Comparison of ENCODE assay signal across 16 cellular contexts in genomic region chr7:154783281-154783909, GRCh38.
DNase-seq lines count a peak whose midpoint lies in the region; ATAC-seq and TF ChIP-seq lines count a peak whose summit lies in the region.
"Had no signal": no experiment of that assay in that cellular context is flagged by ENCODE, and none has a peak within 500 bp of the region (broad histone marks: within the 10 kb centered on the region; RNA-seq: fewer than 3 reads in every experiment).

No MANE protein-coding gene starts in this region.

- TF ChIP-seq POLR2A in testis (IDR thresholded peaks at IDR 0.05): no peak

- peak; percentile 12 for DNase-seq in kidney tubule cell (ENCODE audit: low spot score)
- DNase-seq in progenitor cell of endocrine pancreas (ENCODE audit: low spot score, unreplicated experiment): no peak
- DNase-seq in NCI-H2081 (lab: John Stamatoyannopoulos, UW): no peak
- DNase-seq in testis: no peak
- DNase-seq: ACHN; CD4-positive, CD25-positive, alpha-beta regulatory T cell; DMS153; DND-41; GDM1; GM23248; H7 had no signal

- H3K27ac Mint-ChIP-seq in progenitor cell of endocrine pancreas: peak overlapping the region; percentile 29
- H3K27ac Mint-ChIP-seq: CD4-positive, CD25-positive, alpha-beta regulatory T cell had no signal

- H3K4me1 ChIP-seq in testis: no peaks in the 10 kb centered on the region
- H3K4me1 ChIP-seq: BLaER1 treated with 17β-estradiol and CSF1 and Interleukin-3, amounts not matched to agents 10 nM and 100 nM had no signal

- peaks cover 4% of the 10 kb centered on the region for H3K36me3 Mint-ChIP-seq in progenitor cell of endocrine pancreas (ENCODE audit: insufficient read depth)
- H3K36me3 Mint-ChIP-seq: CD4-positive, CD25-positive, alpha-beta regulatory T cell had no signal

- H3K27me3 Mint-ChIP-seq in progenitor cell of endocrine pancreas: peaks cover 3% of the 10 kb centered on the region

- H3K9me3 Mint-ChIP-seq in progenitor cell of endocrine pancreas (ENCODE audit: low read depth): peaks cover 18% of the 10 kb centered on the region

- ATAC-seq in GM19452 (IDR thresholded peaks at IDR 0.05; ENCODE audit: unreplicated experiment): no peak
- ATAC-seq in GM18868 (IDR thresholded peaks at IDR 0.05; ENCODE audit: unreplicated experiment): no peak
- ATAC-seq: K562 had no signal

- H3K27me3 ChIP-seq in testis: no peaks in the 10 kb centered on the region
- H3K27me3 ChIP-seq: BLaER1 treated with 17β-estradiol and CSF1 and Interleukin-3, amounts not matched to agents 10 nM and 100 nM had no signal

- intact Hi-C loops in testis (cut with DNase I; ENCODE audit: low total_unique reads): no loop called here

- H3K4me1 Mint-ChIP-seq in progenitor cell of endocrine pancreas (ENCODE audit: low read depth): no peaks in the 10 kb centered on the region
- H3K4me1 Mint-ChIP-seq: CD4-positive, CD25-positive, alpha-beta regulatory T cell had no signal

- H3K27ac ChIP-seq in angular gyrus (ENCODE audit: low read depth, low read length): peak overlapping the region; percentile 41
- no peak overlapping the region for H3K27ac ChIP-seq in testis
- H3K27ac ChIP-seq: BLaER1 treated with 17β-estradiol and CSF1 and Interleukin-3, amounts not matched to agents 10 nM and 100 nM; GM23248 had no signal

- H3K4me3 ChIP-seq in testis: no peak overlapping the region
- H3K4me3 ChIP-seq: BLaER1 treated with 17β-estradiol and CSF1 and Interleukin-3, amounts not matched to agents 10 nM and 100 nM; GM23248; K562 had no signal

- H3K4me3 Mint-ChIP-seq in progenitor cell of endocrine pancreas (ENCODE audit: low read depth): no peak overlapping the region
- H3K4me3 Mint-ChIP-seq: CD4-positive, CD25-positive, alpha-beta regulatory T cell had no signal

- WGBS in testis, 2 donors: 78 to 84% methylated on average over 16 to 18 of the region's 18 CpGs

- H3K9me3 ChIP-seq in testis: no peaks in the 10 kb centered on the region

- no peaks in the 10 kb centered on the region for H3K36me3 ChIP-seq in testis (ENCODE audit: low read depth, missing control alignments)
- H3K36me3 ChIP-seq: BLaER1 treated with 17β-estradiol and CSF1 and Interleukin-3, amounts not matched to agents 10 nM and 100 nM had no signal

- TF ChIP-seq CTCF in progenitor cell of endocrine pancreas (IDR thresholded peaks at IDR 0.05; ENCODE audit: unreplicated experiment) (no peak), testis (IDR thresholded peaks at IDR 0.05) (no peak)
